1 cellular context compared by ENCODE assay signal in genomic region chr16:1677942-1678499, GRCh38.
A peak's percentile ranks its signal among the peaks of the same experiment; 100 is the strongest.
TF ChIP-seq lines count a peak whose summit lies in the region.

TSS of gene JPT2 (plus strand) at chr16:1678279. CDS start at chr16:1678313, 34 bp downstream.

TF ChIP-seq in HepG2, 621 proteins besides CTCF, POLR2A, EP300 and RAD21 (continued from another document and continues in another):
- TF ChIP-seq ATF4 (CRISPR knock-in tag; IDR thresholded peaks at IDR 0.05) (no peak), GABPA (IDR thresholded peaks at IDR 0.05; ENCODE audit: low read depth, low read length) (peak; percentile 34; the same call in 1 of the 2 replicates), GABPA (CRISPR knock-in tag; IDR thresholded peaks at IDR 0.05; ENCODE audit: low read depth) (no peak), ZNF605 (CRISPR knock-in tag; IDR thresholded peaks at IDR 0.05) (no peak), SRF (IDR thresholded peaks at IDR 0.05; ENCODE audit: low read depth, low read length) (no peak), NPAS2 (CRISPR knock-in tag; IDR thresholded peaks at IDR 0.05; ENCODE audit: borderline replicate concordance) (no peak), ZHX1 (CRISPR knock-in tag; IDR thresholded peaks at IDR 0.05; ENCODE audit: low read depth) (0 out of 2 replicates have a peak, but pooled peaks have one; percentile 56), ZBTB7B (CRISPR knock-in tag; IDR thresholded peaks at IDR 0.05) (no peak), ZSCAN22 (CRISPR knock-in tag; IDR thresholded peaks at IDR 0.05) (no peak), GLMP (CRISPR knock-in tag; IDR thresholded peaks at IDR 0.05; ENCODE audit: borderline replicate concordance) (no peak), ELF3 (CRISPR knock-in tag; IDR thresholded peaks at IDR 0.05) (no peak), MATR3 (CRISPR knock-in tag; IDR thresholded peaks at IDR 0.05) (no peak), ARNTL (CRISPR knock-in tag; IDR thresholded peaks at IDR 0.05) (no peak), ZNF510 (CRISPR knock-in tag; IDR thresholded peaks at IDR 0.05; ENCODE audit: low read depth) (no peak; the same call in 1 of the 2 replicates), TAF15 (IDR thresholded peaks at IDR 0.05; ENCODE audit: low read depth, low read length, poor library complexity, severe bottlenecking) (no peak), CCAR2 (optimal IDR thresholded peaks at IDR 0.05; ENCODE audit: low read depth, low read length) (no peak), FOXA3 (CRISPR knock-in tag; IDR thresholded peaks at IDR 0.05) (0 out of 2 replicates have a peak, but pooled peaks have one; percentile 10), PAWR (CRISPR knock-in tag; IDR thresholded peaks at IDR 0.05; ENCODE audit: borderline replicate concordance) (no peak), MAZ (IDR thresholded peaks at IDR 0.05; ENCODE audit: borderline replicate concordance, low read depth, low read length) (0 out of 2 replicates have a peak, but pooled peaks have one; percentile 21), MAZ (CRISPR knock-in tag; IDR thresholded peaks at IDR 0.05; ENCODE audit: low read depth) (0 out of 2 replicates have a peak, but pooled peaks have one; percentile 1), ZNF773 (CRISPR knock-in tag; IDR thresholded peaks at IDR 0.05; ENCODE audit: borderline replicate concordance) (0 out of 2 replicates have a peak, but pooled peaks have one; percentile 17), ZNF441 (CRISPR knock-in tag; IDR thresholded peaks at IDR 0.05; ENCODE audit: borderline replicate concordance) (no peak), TCF7L2 (IDR thresholded peaks at IDR 0.05; ENCODE audit: low read depth, low read length) (no peak), ZBTB43 (CRISPR knock-in tag; conservative IDR thresholded peaks at IDR 0.05) (no peak), ZNF124 (CRISPR knock-in tag; IDR thresholded peaks at IDR 0.05) (no peak), ZNF33B (CRISPR knock-in tag; IDR thresholded peaks at IDR 0.05) (no peak), ETV6 (CRISPR knock-in tag; conservative IDR thresholded peaks at IDR 0.05) (0 out of 2 replicates have a peak, but pooled peaks have one; percentile 18), ZBTB49 (CRISPR knock-in tag; IDR thresholded peaks at IDR 0.05; ENCODE audit: borderline replicate concordance) (no peak), LCORL (IDR thresholded peaks at IDR 0.05) (no peak), LCORL (CRISPR knock-in tag; IDR thresholded peaks at IDR 0.05) (no peak), HDAC1 (CRISPR knock-in tag; IDR thresholded peaks at IDR 0.05) (peak; percentile 14; the same call in 1 of the 2 replicates), ZNF800 (CRISPR knock-in tag; IDR thresholded peaks at IDR 0.05) (no peak), DPF2 (CRISPR knock-in tag; IDR thresholded peaks at IDR 0.05; ENCODE audit: borderline replicate concordance, low read depth) (no peak), ZNF572 (CRISPR knock-in tag; IDR thresholded peaks at IDR 0.05) (no peak), ZNF382 (CRISPR knock-in tag; IDR thresholded peaks at IDR 0.05; ENCODE audit: borderline replicate concordance) (no peak), PHB2 (IDR thresholded peaks at IDR 0.05; ENCODE audit: partially characterized antibody) (no peak), EEA1 (CRISPR knock-in tag; IDR thresholded peaks at IDR 0.05; ENCODE audit: borderline replicate concordance) (0 out of 2 replicates have a peak, but pooled peaks have one; percentile 20), RAD51 (IDR thresholded peaks at IDR 0.05; ENCODE audit: borderline replicate concordance) (no peak), ATF7-NPFF (CRISPR knock-in tag; IDR thresholded peaks at IDR 0.05; ENCODE audit: low read depth) (peak; percentile 75), BRCA1 (CRISPR knock-in tag; IDR thresholded peaks at IDR 0.05) (no peak), ERF (CRISPR knock-in tag; IDR thresholded peaks at IDR 0.05) (peak; percentile 60), RFX1 (IDR thresholded peaks at IDR 0.05) (no peak), CREM (IDR thresholded peaks at IDR 0.05) (no peak), CREM (CRISPR knock-in tag; IDR thresholded peaks at IDR 0.05) (no peak), ZNF18 (CRISPR knock-in tag; IDR thresholded peaks at IDR 0.05; ENCODE audit: insufficient replicate concordance) (peak; percentile 11), FOXA1 (IDR thresholded peaks at IDR 0.05) (no peak), FOXA1 (CRISPR knock-in tag; IDR thresholded peaks at IDR 0.05) (peak; percentile 7; the same call in 1 of the 2 replicates), PRDM4 (CRISPR knock-in tag; IDR thresholded peaks at IDR 0.05; ENCODE audit: borderline replicate concordance) (no peak), ZNF260 (CRISPR knock-in tag; IDR thresholded peaks at IDR 0.05; ENCODE audit: borderline replicate concordance, low read depth) (no peak), HNF1B (CRISPR knock-in tag; IDR thresholded peaks at IDR 0.05) (no peak), CBX2 (IDR thresholded peaks at IDR 0.05; ENCODE audit: low read depth, low read length) (no peak), CBX2 (CRISPR knock-in tag; IDR thresholded peaks at IDR 0.05; ENCODE audit: low read depth) (no peak), ZNF296 (CRISPR knock-in tag; conservative IDR thresholded peaks at IDR 0.05) (no peak), ZFP90 (CRISPR knock-in tag; IDR thresholded peaks at IDR 0.05; ENCODE audit: borderline replicate concordance) (peak; percentile 48; the same call in 1 of the 2 replicates), ZNF703 (CRISPR knock-in tag; IDR thresholded peaks at IDR 0.05; ENCODE audit: borderline replicate concordance) (no peak), NR2C2 (CRISPR knock-in tag; IDR thresholded peaks at IDR 0.05; ENCODE audit: borderline replicate concordance) (peak; percentile 23; the same call in 1 of the 2 replicates)
